Comparison of ENCODE assay signal across 8 cellular contexts in genomic region chr17:41930009-41930832, GRCh38. TPM values are rescaled to one million over a fixed set of nuclear protein-coding genes. Genes with fewer than 3 reads are reported as not detected.
DNase-seq lines count a peak whose midpoint lies in the region; ATAC-seq and TF ChIP-seq lines count a peak whose summit lies in the region.

Gene ODAD4 (plus strand): TSS chr17:41930617. CDS start chr17:41930724, 107 bp downstream.

- H3K27ac Mint-ChIP-seq in CD14-positive monocyte: peak within 1 kb of the TSS; percentile 89 to 98 (median 97)

- H3K4me3 ChIP-seq in liver (ENCODE audit: low read depth in 1 of 3, low read length in 3 of 3): peak within 1 kb of the TSS; percentile 39 to 76 (median 73)

- H3K9ac ChIP-seq in liver (ENCODE audit: low read depth in 1 of 2, low read length in 2 of 2): peak within 1 kb of the TSS; percentile 62 to 89

- no peaks in the 10 kb centered on the region for H3K27me3 ChIP-seq in liver (ENCODE audit: control insufficient read depth in 4 of 4, insufficient read depth in 4 of 4, low read length in 3 of 4)

- TF ChIP-seq RAD21 in liver (IDR thresholded peaks at IDR 0.05): peak; percentile 72 to 78

- DNase-seq in CD14-positive monocyte (ENCODE audit: low spot score): peak; percentile 98
- DNase-seq in NCI-H748 (lab: John Stamatoyannopoulos, UW; ENCODE audit: unreplicated experiment): peak; percentile 96
- peak; percentile 89 to 92 for DNase-seq in activated CD4-positive, alpha-beta T cell treated with anti-CD3 and anti-CD28 coated beads, Interleukin-2, amount 50 U/mL, for 24 hours (ENCODE audit: low read depth in 1 of 2, low spot score in 1 of 2)
- peak; percentile 87 to 97 for DNase-seq in dermis microvascular lymphatic vessel endothelial cell (ENCODE audit: low read depth in 2 of 2)
- DNase-seq in stimulated activated CD4-positive, alpha-beta T cell treated with anti-CD3 and anti-CD28 coated beads, Interleukin-4, amount 100 ng/mL, for 1 hour: peak; percentile 96

- WGBS in liver: 2% methylated on average over 43 of the region's 43 CpGs

- H3K4me1 ChIP-seq in liver (ENCODE audit: control insufficient read depth in 4 of 4, insufficient read depth in 4 of 4, low read length in 3 of 4): peaks cover 0 to 10% (median 1%) of the 10 kb centered on the region in 4 donors

- H3K9me3 ChIP-seq in liver (ENCODE audit: control insufficient read depth in 4 of 4, low read length in 3 of 4): no peaks in the 10 kb centered on the region

- H3K36me3 Mint-ChIP-seq in CD14-positive monocyte: no peaks in the 10 kb centered on the region

- no peaks in the 10 kb centered on the region for H3K9me3 Mint-ChIP-seq in CD14-positive monocyte

- peaks cover 0 to 2% (median 0%) of the 10 kb centered on the region in 3 donors for H3K27me3 Mint-ChIP-seq in CD14-positive monocyte (ENCODE audit: low read depth in 3 of 3)

- intact Hi-C loops in CD14-positive monocyte (cut with micrococcal nuclease): no loop called here

- H3K27ac ChIP-seq in liver (ENCODE audit: low read depth in 1 of 2, low read length in 2 of 2): peak within 1 kb of the TSS; percentile 87 to 96

- peak; percentile 61 for TF ChIP-seq CTCF in CD14-positive monocyte (IDR thresholded peaks at IDR 0.05)
- peak; percentile 71 for TF ChIP-seq CTCF in liver (IDR thresholded peaks at IDR 0.05; ENCODE audit: low read depth, low read length, missing input control)

- no peaks in the 10 kb centered on the region for H3K36me3 ChIP-seq in liver (ENCODE audit: control insufficient read depth in 4 of 4, insufficient read depth in 3 of 4, low read depth in 1 of 4, low read length in 3 of 4)

- peak within 1 kb of the TSS; percentile 80 to 90 for H3K4me3 Mint-ChIP-seq in CD14-positive monocyte

- ATAC-seq in GM19351 (IDR thresholded peaks at IDR 0.05; ENCODE audit: unreplicated experiment): peak; percentile 96
- peak; percentile 93 for ATAC-seq in HG03521 (IDR thresholded peaks at IDR 0.05; ENCODE audit: unreplicated experiment)

- H3K4me1 Mint-ChIP-seq in CD14-positive monocyte: peaks cover 41% of the 10 kb centered on the region

TF ChIP-seq in liver, 16 proteins besides CTCF, POLR2A, EP300 and RAD21:
- TF ChIP-seq HNF4G (IDR thresholded peaks at IDR 0.05): no peak
- no peak for TF ChIP-seq NR2F2 (IDR thresholded peaks at IDR 0.05)
- peak; percentile 81 for TF ChIP-seq SP1 (IDR thresholded peaks at IDR 0.05)
- TF ChIP-seq TAF1 (conservative IDR thresholded peaks at IDR 0.05): peak; percentile 63
- TF ChIP-seq HNF4A (conservative IDR thresholded peaks at IDR 0.05): peak; percentile 54 to 83
- TF ChIP-seq JUND (IDR thresholded peaks at IDR 0.05): peak; percentile 13 to 62
- peak; percentile 85 for TF ChIP-seq FOXA1 (IDR thresholded peaks at IDR 0.05)
- TF ChIP-seq ATF3 (IDR thresholded peaks at IDR 0.05): peak; percentile 28
- peak; percentile 77 to 94 for TF ChIP-seq RXRA (IDR thresholded peaks at IDR 0.05)
- peak; percentile 85 for TF ChIP-seq ZBTB33 (IDR thresholded peaks at IDR 0.05)
- peak; percentile 95 for TF ChIP-seq YY1 (IDR thresholded peaks at IDR 0.05)
- TF ChIP-seq GABPA (IDR thresholded peaks at IDR 0.05 in 1 of 2, conservative IDR thresholded peaks at IDR 0.05 in 1 of 2): peak; percentile 80 to 92
- peak; percentile 88 for TF ChIP-seq REST (IDR thresholded peaks at IDR 0.05)
- peak; percentile 74 for TF ChIP-seq FOXA2 (IDR thresholded peaks at IDR 0.05)
- TF ChIP-seq MAX (IDR thresholded peaks at IDR 0.05): peak; percentile 86
- TF ChIP-seq EGR1 (IDR thresholded peaks at IDR 0.05; ENCODE audit: low read depth in 2 of 2): peak; percentile 90 to 92
TF ChIP-seq in liver: peak in this region for 14.

RNA-seq across cellular contexts. Expression of gene ODAD4, which starts in this region (rescaled TPM):
- under 1 TPM; 0.23 to 0.28 TPM for polyA plus RNA-seq in CD14-positive monocyte
- 0.13 and 0.25 TPM in 2 replicates for total RNA-seq in dermis microvascular lymphatic vessel endothelial cell
- total RNA-seq in liver: 1 to 10 TPM in 1 of 2 donors, under 1 TPM in 1; 0.25 to 1.0 TPM
- polyA plus RNA-seq in liver: under 1 TPM; 0.07 to 0.21 TPM

Comparison
In these comparisons a context has a peak if more than half of its experiments do, and no peak if none do; other contexts are left out.
1. Peak in every context shown above with its lines: DNase-seq, ATAC-seq, H3K4me3 ChIP-seq and H3K27ac ChIP-seq.
2. Peak in DNase-seq in CD14-positive monocyte; RNA of the gene not detected or under 1 TPM.
3. Peak in DNase-seq in dermis microvascular lymphatic vessel endothelial cell; RNA of the gene not detected or under 1 TPM.